8 cellular contexts compared by ENCODE assay signal in genomic region chr2:66428986-66429612, GRCh38. TPM values are rescaled to one million over a fixed set of nuclear protein-coding genes. Genes with fewer than 3 reads are reported as not detected.
DNase-seq lines count a peak whose midpoint lies in the region; ATAC-seq and TF ChIP-seq lines count a peak whose summit lies in the region.

No MANE protein-coding gene starts in this region.

- no peak overlapping the region for H3K27ac Mint-ChIP-seq in WTC11
- peak overlapping the region; percentile 98 for H3K27ac Mint-ChIP-seq in type B pancreatic cell

- H3K36me3 Mint-ChIP-seq in WTC11 (no peaks in the 10 kb centered on the region), type B pancreatic cell (no peaks in the 10 kb centered on the region)

- H3K9me3 Mint-ChIP-seq in WTC11 = no peaks in the 10 kb centered on the region
- H3K9me3 Mint-ChIP-seq in type B pancreatic cell = no peaks in the 10 kb centered on the region

- peaks cover 44% of the 10 kb centered on the region for H3K4me1 Mint-ChIP-seq in WTC11
- H3K4me1 Mint-ChIP-seq in type B pancreatic cell (ENCODE audit: unreplicated experiment) = peaks cover 52% of the 10 kb centered on the region

- peaks cover 100% of the 10 kb centered on the region for H3K27me3 Mint-ChIP-seq in WTC11 (ENCODE audit: low read depth)
- H3K27me3 Mint-ChIP-seq in type B pancreatic cell = peaks cover 42% of the 10 kb centered on the region

- TF ChIP-seq CTCF in WTC11 (IDR thresholded peaks at IDR 0.05) = peak; percentile 76
- TF ChIP-seq CTCF in type B pancreatic cell (conservative IDR thresholded peaks at IDR 0.05) = peak; percentile 90

- ATAC-seq in GM19023 (IDR thresholded peaks at IDR 0.05; ENCODE audit: unreplicated experiment) = peak; percentile 55
- ATAC-seq in WTC11 = no peak

- CTCF ChIA-PET in WTC11 (lab: Charles Lee) = interaction anchor here (0.5 to 3.2 kb wide), 9 partner anchors 11 to 1551 kb away, joined by 3 to 25 read pairs (median 4); no protein-coding TSS in a partner anchor

- POLR2A ChIA-PET in WTC11 (lab: Charles Lee) = no interaction called here

- DNase-seq in Ammon's horn (ENCODE audit: low spot score) (peak; percentile 68), NCI-H1694 (lab: John Stamatoyannopoulos, UW) (peak; percentile 58), WTC11 (ENCODE audit: low spot score) (no peak), iris pigment epithelial cell (ENCODE audit: low read depth) (peak; percentile 66), type B pancreatic cell (ENCODE audit: extremely low spot score, unreplicated experiment) (no peak), T-helper 9 cell (no peak)
- no peak for DNase-seq in activated naive CD4-positive, alpha-beta T cell treated with anti-CD3 and anti-CD28 coated beads, Interleukin-2, amount 50 U/mL, for 16 hours

- H3K4me3 Mint-ChIP-seq in WTC11 = no peak overlapping the region
- peak overlapping the region; percentile 96 for H3K4me3 Mint-ChIP-seq in type B pancreatic cell

TF ChIP-seq in WTC11, 78 proteins besides CTCF, POLR2A, EP300 and RAD21:
- no peak for TF ChIP-seq ZNF423 (CRISPR knock-in tag; IDR thresholded peaks at IDR 0.05)
- TF ChIP-seq KAT7 (CRISPR knock-in tag; IDR thresholded peaks at IDR 0.05; ENCODE audit: borderline replicate concordance) = no peak
- TF ChIP-seq PRRX2 (CRISPR knock-in tag; IDR thresholded peaks at IDR 0.05) = no peak
- TF ChIP-seq CREM (CRISPR knock-in tag; IDR thresholded peaks at IDR 0.05) = no peak
- no peak for TF ChIP-seq NR2C2 (CRISPR knock-in tag; IDR thresholded peaks at IDR 0.05)
- TF ChIP-seq FOXP1 (CRISPR knock-in tag; IDR thresholded peaks at IDR 0.05; ENCODE audit: borderline replicate concordance) = no peak
- TF ChIP-seq ATF2 (CRISPR knock-in tag; IDR thresholded peaks at IDR 0.05; ENCODE audit: borderline replicate concordance, low read depth) = no peak
- no peak for TF ChIP-seq MXD4 (CRISPR knock-in tag; IDR thresholded peaks at IDR 0.05; ENCODE audit: borderline replicate concordance)

RNA-seq across cellular contexts. Expression of gene MEIS1, which starts 5.8 kb away (rescaled TPM):
- 0.30 to 0.48 TPM (median 0.39 TPM) in 3 replicates for total RNA-seq in WTC11 (2021)
- total RNA-seq in type B pancreatic cell (ENCODE audit: low replicate concordance) = 250 and 255 TPM in 2 replicates

Comparison
In these comparisons a context has a peak if more than half of its experiments do, and no peak if none do; other contexts are left out.
1. DNase-seq: peak in Ammon's horn (single experiment), NCI-H1694 (single experiment) and iris pigment epithelial cell (single experiment); none in WTC11 (single experiment), type B pancreatic cell (single experiment), T-helper 9 cell (single experiment) and activated naive CD4-positive, alpha-beta T cell treated with anti-CD3 and anti-CD28 coated beads, Interleukin-2, amount 50 U/mL, for 16 hours (single experiment).
2. RNA of gene MEIS1, which starts 5.8 kb away (total RNA-seq): 250 to 255 TPM in type B pancreatic cell; 0.30 to 0.48 TPM in WTC11; every median in the first group is over 100 times any median in the second.